ENCODE assay signal across 11 cellular contexts in genomic region chr12:104792570-104792969, GRCh38.
DNase-seq lines count a peak whose midpoint lies in the region; ATAC-seq and TF ChIP-seq lines count a peak whose summit lies in the region.
"Had no signal": no experiment of that assay in that cellular context is flagged by ENCODE, and none has a peak within 500 bp of the region (broad histone marks: within the 10 kb centered on the region; RNA-seq: fewer than 3 reads in every experiment).

No MANE protein-coding gene starts in this region.

- H3K27ac Mint-ChIP-seq in HFFc6 (0 out of 2 replicates have a peak overlapping the region, but pooled peaks have one; percentile 4), endodermal cell (no peak overlapping the region)
- H3K27ac Mint-ChIP-seq: activated T-helper 17 cell treated with anti-CD3 and anti-CD28 coated beads, Interleukin-2, amount 50 U/mL, for 72 hours had no signal

- intact Hi-C loops in ascending aorta (cut with DNase I) (no loop called here), left ventricle myocardium superior (cut with micrococcal nuclease) (no loop called here)

- peak overlapping the region in 1 of 2 donors; percentile 36 for H3K4me3 ChIP-seq in ascending aorta
- no peak overlapping the region for H3K4me3 ChIP-seq in endodermal cell (ENCODE audit: low read length)
- H3K4me3 ChIP-seq: right lobe of liver had no signal

- H3K36me3 ChIP-seq in ascending aorta, result no peaks in the 10 kb centered on the region
- H3K36me3 ChIP-seq in endodermal cell (ENCODE audit: control insufficient read depth, insufficient read depth, low read length), result no peaks in the 10 kb centered on the region
- H3K36me3 ChIP-seq: right lobe of liver had no signal

- peak; percentile 79 for ATAC-seq in left ventricle myocardium superior
- ATAC-seq in activated CD4-positive, CD25-positive, alpha-beta regulatory T cell treated with anti-CD3 and anti-CD28 coated beads, Interleukin-2, amount 50 U/mL, for 24 hours, result no peak
- ATAC-seq: activated T-helper 17 cell treated with anti-CD3 and anti-CD28 coated beads, Interleukin-2, amount 50 U/mL, for 72 hours; stimulated activated naive CD8-positive, alpha-beta T cell treated with anti-CD3 and anti-CD28 coated beads, Interleukin-15, amount 100 ng/mL, for 72 hours had no signal

- 86 to 96% methylated on average over 4 of the region's 4 CpGs for WGBS in endodermal cell (ENCODE audit: insufficient coverage in 1 of 2, insufficient read length in 1 of 2), 2 experiments

- H3K27ac ChIP-seq in ascending aorta, result peak overlapping the region; percentile 47 to 68
- H3K27ac ChIP-seq in endodermal cell (ENCODE audit: low read depth, low read length), result no peak overlapping the region
- H3K27ac ChIP-seq: right lobe of liver had no signal

- DNase-seq in HFFc6 (peak; percentile 86), ascending aorta (ENCODE audit: low spot score in 2 of 2) (peak; percentile 20 to 78), left ventricle myocardium superior (no peak), stromal cell of bone marrow (ENCODE audit: low read depth) (peak; percentile 95), DMS153 treated with DMSO at 0.1 percent for 48 hours (lab: John Stamatoyannopoulos, UW; ENCODE audit: unreplicated experiment) (no peak), endodermal cell (no peak), NCI-H2029 treated with DMSO at 0.1 percent for 48 hours (lab: John Stamatoyannopoulos, UW) (no peak)
- DNase-seq: right lobe of liver; stimulated activated naive CD8-positive, alpha-beta T cell treated with anti-CD3 and anti-CD28 coated beads, Interleukin-15, amount 100 ng/mL, for 72 hours had no signal

- H3K4me3 Mint-ChIP-seq in HFFc6 (peak overlapping the region; percentile 47), endodermal cell (no peak overlapping the region)
- H3K4me3 Mint-ChIP-seq: activated T-helper 17 cell treated with anti-CD3 and anti-CD28 coated beads, Interleukin-2, amount 50 U/mL, for 72 hours; stimulated activated naive CD8-positive, alpha-beta T cell treated with anti-CD3 and anti-CD28 coated beads, Interleukin-15, amount 100 ng/mL, for 72 hours had no signal

- H3K4me1 ChIP-seq in ascending aorta (peaks cover 0 to 7% of the 10 kb centered on the region in 2 donors), endodermal cell (ENCODE audit: control insufficient read depth, insufficient read depth, low read length) (no peaks in the 10 kb centered on the region)

- H3K4me1 Mint-ChIP-seq in HFFc6 (ENCODE audit: low read depth) (peaks cover 13% of the 10 kb centered on the region), endodermal cell (peaks cover 3% of the 10 kb centered on the region)
- H3K4me1 Mint-ChIP-seq: activated T-helper 17 cell treated with anti-CD3 and anti-CD28 coated beads, Interleukin-2, amount 50 U/mL, for 72 hours had no signal

- H3K9ac ChIP-seq in endodermal cell (ENCODE audit: extremely low read depth, low read length, poor library complexity, severe bottlenecking), result no peak overlapping the region

- H3K27me3 ChIP-seq in ascending aorta (no peaks in the 10 kb centered on the region), endodermal cell (ENCODE audit: control insufficient read depth, insufficient read depth, low read length, poor library complexity, severe bottlenecking) (no peaks in the 10 kb centered on the region)
- H3K27me3 ChIP-seq: right lobe of liver had no signal

- H3K9me3 Mint-ChIP-seq in HFFc6 (no peaks in the 10 kb centered on the region), endodermal cell (no peaks in the 10 kb centered on the region)
- H3K9me3 Mint-ChIP-seq: activated T-helper 17 cell treated with anti-CD3 and anti-CD28 coated beads, Interleukin-2, amount 50 U/mL, for 72 hours; stimulated activated naive CD8-positive, alpha-beta T cell treated with anti-CD3 and anti-CD28 coated beads, Interleukin-15, amount 100 ng/mL, for 72 hours had no signal

- H3K36me3 Mint-ChIP-seq in HFFc6 (ENCODE audit: low read depth) (no peaks in the 10 kb centered on the region), endodermal cell (ENCODE audit: low read depth) (no peaks in the 10 kb centered on the region)

- peaks cover 2% of the 10 kb centered on the region for H3K27me3 Mint-ChIP-seq in HFFc6 (ENCODE audit: insufficient read depth)
- H3K27me3 Mint-ChIP-seq in endodermal cell (ENCODE audit: insufficient read depth), result no peaks in the 10 kb centered on the region
- H3K27me3 Mint-ChIP-seq: activated T-helper 17 cell treated with anti-CD3 and anti-CD28 coated beads, Interleukin-2, amount 50 U/mL, for 72 hours; stimulated activated naive CD8-positive, alpha-beta T cell treated with anti-CD3 and anti-CD28 coated beads, Interleukin-15, amount 100 ng/mL, for 72 hours had no signal

- no peaks in the 10 kb centered on the region for H3K9me3 ChIP-seq in ascending aorta
- H3K9me3 ChIP-seq in endodermal cell (ENCODE audit: control insufficient read depth, low read length), result no peaks in the 10 kb centered on the region
- H3K9me3 ChIP-seq: right lobe of liver had no signal

- TF ChIP-seq CTCF in HFFc6 (IDR thresholded peaks at IDR 0.05) (no peak), ascending aorta (IDR thresholded peaks at IDR 0.05) (no peak), endodermal cell (conservative IDR thresholded peaks at IDR 0.05) (no peak)

Comparison
In these comparisons a context has a peak if more than half of its experiments do, and no peak if none do; other contexts are left out.
1. DNase-seq: peak in HFFc6 (single experiment), ascending aorta (2 of 2) and stromal cell of bone marrow (single experiment); none in left ventricle myocardium superior (single experiment), DMS153 treated with DMSO at 0.1 percent for 48 hours (single experiment), endodermal cell (single experiment) and NCI-H2029 treated with DMSO at 0.1 percent for 48 hours (single experiment).